In the genomic region with DNA sequence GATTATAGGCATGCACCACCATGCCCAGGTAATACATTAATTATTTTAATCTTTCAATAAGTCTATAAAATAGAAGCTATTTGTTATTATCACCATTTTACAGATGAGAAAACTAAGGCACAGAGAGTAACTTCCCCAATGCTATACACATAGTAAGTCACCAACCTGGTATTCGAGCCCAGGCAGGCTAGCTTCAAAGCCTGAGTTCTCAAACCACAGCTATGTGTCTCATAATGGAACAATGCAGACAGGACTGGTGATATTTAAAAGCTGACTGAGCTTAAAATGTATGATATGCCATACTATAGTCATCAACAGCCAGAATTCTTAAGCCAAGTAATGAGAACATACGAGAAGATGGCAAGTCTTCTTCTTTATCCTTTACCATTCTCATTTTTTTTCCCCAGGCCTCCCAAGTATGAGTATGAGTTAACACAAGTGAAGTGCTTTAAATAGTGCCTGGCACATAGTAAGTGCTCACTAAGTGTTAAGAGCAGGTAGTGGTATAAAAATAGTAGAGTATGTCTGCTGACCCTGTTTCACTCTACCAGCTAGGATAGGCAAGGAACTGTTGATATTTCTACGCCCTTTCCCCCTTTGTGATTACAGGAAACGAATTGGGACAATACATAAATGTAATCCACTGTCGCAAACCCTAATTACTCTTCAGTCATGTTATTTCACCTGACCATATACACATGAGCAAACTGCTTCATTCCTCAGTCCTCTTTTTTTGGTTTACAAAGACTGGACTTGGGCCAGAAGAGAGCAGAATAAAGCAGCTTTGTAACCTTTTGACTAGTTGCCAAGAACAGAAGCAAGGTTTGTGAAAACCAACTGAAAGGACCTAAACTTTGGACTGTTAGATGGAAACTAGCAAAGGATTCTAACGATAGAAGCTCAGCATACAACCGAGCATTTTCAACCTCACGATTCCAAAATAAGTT, we compare ENCODE assay signal across 11 cellular contexts. TPM values are rescaled to one million over a fixed set of nuclear protein-coding genes. Genes with fewer than 3 reads are reported as not detected.
DNase-seq lines count a peak whose midpoint lies in the region; ATAC-seq and TF ChIP-seq lines count a peak whose summit lies in the region.
"Had no signal": no experiment of that assay in that cellular context is flagged by ENCODE, and none has a peak within 500 bp of the region (broad histone marks: within the 10 kb centered on the region; RNA-seq: fewer than 3 reads in every experiment).

No MANE protein-coding gene starts in this region.

- H3K4me3 ChIP-seq in OCI-LY7 (ENCODE audit: low read depth, low read length, poor library complexity, severe bottlenecking) (no peak overlapping the region), dorsolateral prefrontal cortex (peak overlapping the region in 4 of 59 donors; percentile 4 to 16 (median 8)), right lobe of liver (peak overlapping the region in 1 of 3 donors; percentile 33), PC-9 (no peak overlapping the region)

- POLR2A ChIA-PET in OCI-LY7 (lab: Charles Lee) (interaction anchor here (0.6 to 6.1 kb wide), 11 partner anchors 8 to 168 kb away, joined by 3 to 106 read pairs (median 11); partner anchors contain the start of gene EYA3), PC-9 (lab: Charles Lee; ENCODE audit: unreplicated experiment) (interaction anchor here (0.7 kb wide), 1 partner anchor 645 kb away, joined by 3 read pairs; no protein-coding TSS in a partner anchor)

- H3F3A ChIP-seq in PC-9 (ENCODE audit: insufficient read depth, low read depth): 0 out of 2 replicates have a peak, but pooled peaks cover 5% of the 10 kb centered on the region

- peak overlapping the region; percentile 22 for H3K4me2 ChIP-seq in OCI-LY7 (ENCODE audit: low read length)
- no peak overlapping the region for H3K4me2 ChIP-seq in PC-9

- H3K9me2 ChIP-seq in OCI-LY7 (ENCODE audit: insufficient read depth, low read length): no peaks in the 10 kb centered on the region
- H3K9me2 ChIP-seq in PC-9 (ENCODE audit: insufficient read depth): no peaks in the 10 kb centered on the region

- H3K27ac ChIP-seq in OCI-LY7 (ENCODE audit: low read depth, low read length, poor library complexity, severe bottlenecking): peak overlapping the region; percentile 84
- H3K27ac ChIP-seq in dorsolateral prefrontal cortex: peak overlapping the region in 44 of 59 donors; percentile 1 to 76 (median 42)
- H3K27ac ChIP-seq in right lobe of liver: peak overlapping the region in 2 of 3 donors; percentile 33 to 66
- H3K27ac ChIP-seq in PC-9: no peak overlapping the region
- H3K27ac ChIP-seq: HL-60 had no signal

- CTCF ChIA-PET in OCI-LY7 (lab: Charles Lee; ENCODE audit: unreplicated experiment): interaction anchor here (0.5 to 1.1 kb wide), 3 partner anchors 9 to 169 kb away, joined by 3 to 4 read pairs (median 3); no protein-coding TSS in a partner anchor
- CTCF ChIA-PET in PC-9 (lab: Charles Lee): interaction anchor here (0.5 kb wide), 2 partner anchors 133 to 343 kb away, joined by 4 read pairs; no protein-coding TSS in a partner anchor

- H3K79me2 ChIP-seq in OCI-LY7 (ENCODE audit: insufficient read depth, low read depth, low read length) (peaks cover 99% of the 10 kb centered on the region), PC-9 (ENCODE audit: low read depth) (peaks cover 24% of the 10 kb centered on the region)

- TF ChIP-seq CTCF in OCI-LY7 (conservative IDR thresholded peaks at IDR 0.05; ENCODE audit: low read length): no peak
- TF ChIP-seq CTCF in dorsolateral prefrontal cortex (IDR thresholded peaks at IDR 0.05 in 54 of 56, conservative IDR thresholded peaks at IDR 0.05 in 2 of 56; ENCODE audit: low read depth in 1 of 56, partially characterized antibody in 56 of 56): no peak
- no peak for TF ChIP-seq CTCF in right lobe of liver (IDR thresholded peaks at IDR 0.05)
- TF ChIP-seq CTCF in PC-9 (conservative IDR thresholded peaks at IDR 0.05): no peak

- H3K9me3 ChIP-seq in OCI-LY7 (ENCODE audit: low read length) (no peaks in the 10 kb centered on the region), right lobe of liver (no peaks in the 10 kb centered on the region), PC-9 (ENCODE audit: insufficient read depth, low read depth) (no peaks in the 10 kb centered on the region)

- BruUV-seq in OCI-LY7 (replicated peaks; lab: Mats Ljungman, UMichigan) (no TSS peak), PC-9 (replicated peaks; lab: Mats Ljungman, UMichigan) (no TSS peak)

- H3K27me3 ChIP-seq in dorsolateral prefrontal cortex: no peaks in the 10 kb centered on the region
- no peaks in the 10 kb centered on the region for H3K27me3 ChIP-seq in right lobe of liver
- no peaks in the 10 kb centered on the region for H3K27me3 ChIP-seq in PC-9 (ENCODE audit: insufficient read depth, low read depth)

- intact Hi-C loops in OCI-LY7 (cut with micrococcal nuclease; ENCODE audit: unreplicated experiment) (loop anchor here (10.0 kb wide), 2 partner anchors 204 to 566 kb away; partner anchors contain the start of genes RNU11, TAF12 and THEMIS2), dorsolateral prefrontal cortex (cut with DNase I) (loop anchor here in 1 of 2 donors (5.0 kb wide), 1 partner anchor 57 kb away; no protein-coding TSS in a partner anchor), right lobe of liver (cut with DNase I) (no loop called here), PC-9 (cut with micrococcal nuclease; ENCODE audit: unreplicated experiment) (no loop called here)

- H4K20me1 ChIP-seq in OCI-LY7 (ENCODE audit: insufficient read depth, low read length) (no peaks in the 10 kb centered on the region), PC-9 (ENCODE audit: insufficient read depth) (no peaks in the 10 kb centered on the region)

- WGBS in right lobe of liver (ENCODE audit: insufficient coverage, low coverage, low lambda C conversion rate, missing lambda C conversion rate): 59% methylated on average over 8 of the region's 8 CpGs

- TF ChIP-seq POLR2A in right lobe of liver (IDR thresholded peaks at IDR 0.05): no peak

- H3K4me1 ChIP-seq in OCI-LY7 (ENCODE audit: insufficient read depth, low read length, poor library complexity, severe bottlenecking): peaks cover 92% of the 10 kb centered on the region
- H3K4me1 ChIP-seq in right lobe of liver: peaks cover 0 to 15% (median 4%) of the 10 kb centered on the region in 4 donors
- H3K4me1 ChIP-seq in PC-9 (replicated peaks; ENCODE audit: insufficient read depth): no peaks in the 10 kb centered on the region

- ATAC-seq in right lobe of liver (peak; percentile 69 to 84 (median 77)), HG03460 (IDR thresholded peaks at IDR 0.05; ENCODE audit: unreplicated experiment) (no peak)

- DNase-seq in AG08395 (ENCODE audit: low spot score): peak; percentile 27
- DNase-seq in OCI-LY7 (ENCODE audit: low spot score): no peak
- no peak for DNase-seq in dorsolateral prefrontal cortex
- DNase-seq in right lobe of liver: no peak
- DNase-seq in NCI-H1694 (lab: John Stamatoyannopoulos, UW): no peak
- no peak for DNase-seq in NCI-H187 (lab: John Stamatoyannopoulos, UW)
- DNase-seq in PC-9: no peak
- DNase-seq: AML-193, naive B cell had no signal

- H2AFZ ChIP-seq in OCI-LY7 (ENCODE audit: low read length) (no peak overlapping the region), PC-9 (no peak overlapping the region)

- H3K36me3 ChIP-seq in OCI-LY7 (ENCODE audit: insufficient read depth, low read length) (peaks cover 49% of the 10 kb centered on the region), right lobe of liver (no peaks in the 10 kb centered on the region), PC-9 (ENCODE audit: low read depth) (0 out of 2 replicates have a peak, but pooled peaks cover 3% of the 10 kb centered on the region)

RNA-seq across cellular contexts. Expression of gene EYA3, which starts 9.5 kb away (rescaled TPM):
- total RNA-seq in OCI-LY7 (2014; rRNA removed; shearing (Covaris generic)): 24.1 and 29.0 TPM in 2 replicates
- 104 and 114 TPM in 2 replicates for total RNA-seq in OCI-LY7 (2022)
- 10 to 100 TPM; 16.8 to 32.3 (median 23.9) TPM for total RNA-seq in dorsolateral prefrontal cortex
- 10 to 100 TPM in 1 of 6 experiments, 1 to 10 TPM in 5; 6.6 to 10.2 (median 7.3) TPM for total RNA-seq in right lobe of liver
- 9.6 and 19.0 TPM in 2 replicates for total RNA-seq in PC-9 (2021)
